ENCODE assay signal across 12 cellular contexts in the genomic region with DNA sequence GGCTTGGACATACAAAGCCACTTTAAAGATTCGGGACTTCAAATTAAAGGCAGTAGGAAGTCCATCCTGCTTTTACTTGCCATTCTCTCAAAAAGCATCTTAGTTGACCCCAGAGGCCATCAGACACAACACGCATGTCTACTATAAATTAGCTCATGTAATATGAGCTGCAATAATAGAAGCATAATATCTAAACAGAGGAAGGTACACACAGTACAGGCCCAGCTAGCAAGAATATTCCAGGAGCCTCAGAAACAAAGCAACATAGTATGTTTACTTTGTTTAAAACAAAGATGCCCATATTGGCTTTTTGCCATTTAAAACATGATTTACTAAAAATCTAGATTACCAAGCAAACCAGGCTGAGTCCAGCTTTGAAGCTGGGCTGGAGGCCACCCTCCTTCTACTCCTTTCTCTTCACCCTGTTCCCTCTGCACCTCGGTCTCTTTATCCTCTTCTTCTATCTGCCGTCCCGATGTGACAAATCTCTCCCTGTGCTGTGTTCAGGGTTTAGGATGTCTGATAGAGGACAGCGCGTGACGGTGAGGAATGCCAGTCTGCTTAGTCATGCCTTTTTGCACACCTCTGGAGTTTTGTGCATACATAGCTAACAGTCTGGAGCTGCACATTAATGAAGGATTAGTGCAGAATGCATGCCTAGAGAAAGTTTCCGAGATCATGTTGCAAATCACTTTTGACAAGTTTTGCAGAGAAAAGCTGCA. TPM values are rescaled to one million over a fixed set of nuclear protein-coding genes. Genes with fewer than 3 reads are reported as not detected.
A peak's percentile ranks its signal among the peaks of the same experiment; 100 is the strongest.
DNase-seq lines count a peak whose midpoint lies in the region; ATAC-seq, FAIRE-seq and TF ChIP-seq lines count a peak whose summit lies in the region.
"Had no signal": no experiment of that assay in that cellular context is flagged by ENCODE, and none has a peak within 500 bp of the region (broad histone marks: within the 10 kb centered on the region; RNA-seq: fewer than 3 reads in every experiment).

No MANE protein-coding gene starts in this region.

- H2BK5ac ChIP-seq in trophoblast cell (ENCODE audit: low read depth, low read length, poor library complexity): no peak overlapping the region

- no peak overlapping the region for H3K4ac ChIP-seq in trophoblast cell (ENCODE audit: low read depth, low read length)

- H4K8ac ChIP-seq in trophoblast cell (ENCODE audit: low read depth, low read length): no peak overlapping the region

- H3K79me1 ChIP-seq in trophoblast cell (ENCODE audit: low read length): no peaks in the 10 kb centered on the region

- H3K79me2 ChIP-seq in trophoblast cell (ENCODE audit: control insufficient read depth, insufficient read depth, low read length, poor library complexity): no peaks in the 10 kb centered on the region

- H2BK12ac ChIP-seq in trophoblast cell (ENCODE audit: low read length): no peak overlapping the region

- no peak for ATAC-seq in stimulated activated naive CD8-positive, alpha-beta T cell treated with anti-CD3 and anti-CD28 coated beads, Interleukin-15, Interleukin-2, amounts not matched to agents 100 U/mL and 50 U/mL, for 24 hours
- ATAC-seq: stimulated activated naive CD8-positive, alpha-beta T cell treated with anti-CD3 and anti-CD28 coated beads, Interleukin-15, amount 100 ng/mL, for 72 hours had no signal

- no CpG with 5 or more reads among the region's 9 CpGs for WGBS in trophoblast cell (ENCODE audit: extremely low coverage, insufficient coverage, insufficient read length)

- 0 out of 2 replicates have a peak overlapping the region, but pooled peaks have one; percentile 14 for H3K4me3 ChIP-seq in SK-N-MC
- no peak overlapping the region for H3K4me3 ChIP-seq in foreskin fibroblast (ENCODE audit: low read depth in 1 of 2, low read length in 2 of 2)
- H3K4me3 ChIP-seq in trophoblast cell (ENCODE audit: low read depth, low read length): no peak overlapping the region

- H4K91ac ChIP-seq in trophoblast cell (ENCODE audit: low read depth, low read length): no peak overlapping the region

- no peak for TF ChIP-seq POLR2A in GM12891 (IDR thresholded peaks at IDR 0.05; ENCODE audit: low read depth, low read length)

- H3K9me3 ChIP-seq in SK-N-MC (ENCODE audit: low read depth, low read length): no peaks in the 10 kb centered on the region
- no peaks in the 10 kb centered on the region for H3K9me3 ChIP-seq in trophoblast cell (ENCODE audit: insufficient read depth, low read depth, low read length)

- no peak overlapping the region for H3K27ac ChIP-seq in SK-N-MC
- H3K27ac ChIP-seq in trophoblast cell (ENCODE audit: low read depth, low read length): no peak overlapping the region

- TF ChIP-seq CTCF in foreskin fibroblast (IDR thresholded peaks at IDR 0.05; ENCODE audit: low read depth, low read length): no peak

- no peak for FAIRE-seq in GM12891 (lab: Jason Lieb, UNC)

- H3K4me1 ChIP-seq in trophoblast cell (ENCODE audit: control insufficient read depth in 1 of 2, insufficient read depth in 2 of 2, low read length in 2 of 2): peaks cover 0 to 5% of the 10 kb centered on the region in 2 experiments

- no peak overlapping the region for H2AFZ ChIP-seq in trophoblast cell (ENCODE audit: insufficient read depth, low read length, poor library complexity)

- DNase-seq in H4 (ENCODE audit: low spot score) (peak; percentile 19), SK-N-MC (ENCODE audit: low read depth, low spot score) (no peak), foreskin fibroblast (peak; percentile 24 to 49), trophoblast cell (peak; percentile 61 to 71), GM12891 (ENCODE audit: insufficient read length, low spot score) (no peak), NCI-H1092 (lab: John Stamatoyannopoulos, UW) (no peak), epidermal melanocyte (ENCODE audit: insufficient read length, low spot score) (no peak)
- DNase-seq in stimulated activated naive CD8-positive, alpha-beta T cell treated with anti-CD3 and anti-CD28 coated beads, Interleukin-15, Interleukin-2, amounts not matched to agents 100 U/mL and 50 U/mL, for 24 hours: no peak
- DNase-seq: activated gamma-delta T cell treated with Interleukin-2 at 50 U/mL for 16 hours; DND-41; NCI-H526 treated with DMSO at 0.1 percent for 48 hours; stimulated activated naive CD8-positive, alpha-beta T cell treated with anti-CD3 and anti-CD28 coated beads, Interleukin-15, amount 100 ng/mL, for 72 hours had no signal

- no peaks in the 10 kb centered on the region for H3K27me3 ChIP-seq in trophoblast cell (ENCODE audit: insufficient read depth, low read length)

- H3K23ac ChIP-seq in trophoblast cell (ENCODE audit: low read length): no peak overlapping the region

- no peaks in the 10 kb centered on the region for H3K36me3 ChIP-seq in SK-N-MC (ENCODE audit: insufficient read depth, low read length)
- H3K36me3 ChIP-seq in trophoblast cell (ENCODE audit: control insufficient read depth in 1 of 2, insufficient read depth in 2 of 2, low read length in 2 of 2): no peaks in the 10 kb centered on the region

- H3K9ac ChIP-seq in SK-N-MC (ENCODE audit: insufficient read length): no peak overlapping the region
- H3K9ac ChIP-seq in trophoblast cell (ENCODE audit: low read length): no peak overlapping the region

- H2AK5ac ChIP-seq in trophoblast cell (ENCODE audit: low read length): no peak overlapping the region

- no peak overlapping the region for H3K18ac ChIP-seq in trophoblast cell (ENCODE audit: low read length)

- no peak overlapping the region for H2BK120ac ChIP-seq in trophoblast cell (ENCODE audit: insufficient read depth, low read length, poor library complexity)

- H3K4me2 ChIP-seq in trophoblast cell (ENCODE audit: low read length): peak overlapping the region; percentile 33

- no peak overlapping the region for H4K12ac ChIP-seq in trophoblast cell (ENCODE audit: low read depth, low read length)

- H3K14ac ChIP-seq in trophoblast cell (ENCODE audit: low read length): no peak overlapping the region

TF ChIP-seq in GM12891, 5 proteins besides CTCF, POLR2A, EP300 and RAD21:
- TF ChIP-seq POLR2AphosphoS5 (IDR thresholded peaks at IDR 0.05; ENCODE audit: low read depth, low read length) (no peak), SPI1 (IDR thresholded peaks at IDR 0.05; ENCODE audit: low read depth, low read length) (no peak), POU2F2 (IDR thresholded peaks at IDR 0.05; ENCODE audit: low read depth, low read length) (no peak), PAX5 (IDR thresholded peaks at IDR 0.05; ENCODE audit: insufficient read depth, low read length, severe bottlenecking) (no peak), TAF1 (IDR thresholded peaks at IDR 0.05; ENCODE audit: low read depth, low read length) (no peak)
TF ChIP-seq in GM12891: peak in this region for 0.

RNA-seq across cellular contexts. Expression of gene DTNA, which starts 28.2 kb away (rescaled TPM):
- 11.7 and 17.9 TPM in 2 replicates for total RNA-seq in H4 (2014; rRNA removed; shearing (Covaris generic))
- polyA plus RNA-seq in trophoblast cell (2013): 3.7 and 4.3 TPM in 2 replicates
- not detected for polyA plus RNA-seq in GM12891 (2012; ENCODE audit: low read depth, missing spikeins)

Comparison
In these comparisons a context has a peak if more than half of its experiments do, and no peak if none do; other contexts are left out.
1. DNase-seq: peak in H4 (single experiment), foreskin fibroblast (2 of 2) and trophoblast cell (2 of 2); none in SK-N-MC (single experiment), GM12891 (single experiment), stimulated activated naive CD8-positive, alpha-beta T cell treated with anti-CD3 and anti-CD28 coated beads, Interleukin-15, Interleukin-2, amounts not matched to agents 100 U/mL and 50 U/mL, for 24 hours (single experiment), NCI-H1092 (single experiment) and epidermal melanocyte (single experiment).